ENCODE assay signal across 8 cellular contexts in genomic region chr11:44556735-44557409, GRCh38. TPM values are rescaled to one million over a fixed set of nuclear protein-coding genes. Genes with fewer than 3 reads are reported as not detected.
DNase-seq lines count a peak whose midpoint lies in the region; ATAC-seq and TF ChIP-seq lines count a peak whose summit lies in the region.

No MANE protein-coding gene starts in this region.

- H3K27ac ChIP-seq in heart left ventricle: peak overlapping the region in 1 of 12 donors; percentile 13

- 27 to 34% (median 32%) methylated on average over 10 to 11 of the region's 11 CpGs for WGBS in heart left ventricle, 4 donors

- in situ Hi-C loops in SK-MEL-5 (cut with HindIII; ENCODE audit: low pct_unique_long_range_greater_than_20kb, low sequenced_read_pairs): no loop called here

- peak; percentile 28 for ATAC-seq in HG03175 (IDR thresholded peaks at IDR 0.05; ENCODE audit: unreplicated experiment)
- peak; percentile 65 to 85 (median 78) for ATAC-seq in heart left ventricle

- peak; percentile 72 to 95 (median 82) for TF ChIP-seq CTCF in heart left ventricle (IDR thresholded peaks at IDR 0.05)

- H3K9me3 Mint-ChIP-seq in activated naive CD8-positive, alpha-beta T cell (ENCODE audit: low read depth): no peaks in the 10 kb centered on the region

- TF ChIP-seq POLR2A in heart left ventricle (IDR thresholded peaks at IDR 0.05): no peak

- H3K9me3 ChIP-seq in heart left ventricle: peaks cover 0 to 7% (median 0%) of the 10 kb centered on the region in 12 donors

- no peaks in the 10 kb centered on the region for H3K36me3 ChIP-seq in heart left ventricle

- no peaks in the 10 kb centered on the region for H3K27me3 Mint-ChIP-seq in activated naive CD8-positive, alpha-beta T cell

- H3K4me3 Mint-ChIP-seq in activated naive CD8-positive, alpha-beta T cell: no peak overlapping the region

- intact Hi-C loops in heart left ventricle (cut with DNase I): loop anchor here (1.0 to 5.0 kb wide), 6 partner anchors 59 to 355 kb away; no protein-coding TSS in a partner anchor

- DNase-seq in NCI-H82 (lab: John Stamatoyannopoulos, UW) (peak; percentile 46), NCI-H82 treated with DMSO at 0.1 percent for 48 hours (lab: John Stamatoyannopoulos, UW; ENCODE audit: unreplicated experiment) (no peak), SK-MEL-5 (ENCODE audit: low read depth, low spot score) (peak; percentile 73), heart left ventricle (peak in 4 of 5 donors; percentile 57 to 81 (median 66)), retina (peak; percentile 68), DMS153 (lab: John Stamatoyannopoulos, UW) (no peak)

- peaks cover 28% of the 10 kb centered on the region for H3K4me1 Mint-ChIP-seq in activated naive CD8-positive, alpha-beta T cell (ENCODE audit: low read depth)

- peak overlapping the region; percentile 66 for H3K27ac Mint-ChIP-seq in activated naive CD8-positive, alpha-beta T cell

- H3K36me3 Mint-ChIP-seq in activated naive CD8-positive, alpha-beta T cell: peaks cover under 1% of the 10 kb centered on the region

- no peaks in the 10 kb centered on the region for H3K27me3 ChIP-seq in heart left ventricle

- H3K4me1 ChIP-seq in heart left ventricle: peaks cover 0 to 28% (median 5%) of the 10 kb centered on the region in 12 donors

- H3K4me3 ChIP-seq in heart left ventricle: no peak overlapping the region

RNA-seq across cellular contexts. Expression of gene CD82, which starts 8.6 kb away (rescaled TPM):
- total RNA-seq in SK-MEL-5 (2014; rRNA removed; shearing (Covaris generic)): 9.1 and 9.7 TPM in 2 replicates
- polyA plus RNA-seq in SK-MEL-5 (2015; cell fraction: cytosol; rRNA removed): 24.0 and 24.1 TPM in 2 replicates
- 1.9 and 9.1 TPM in 2 replicates for polyA plus RNA-seq in SK-MEL-5 (2015; cell fraction: nucleus; rRNA removed)
- 10 to 100 TPM; 20.1 to 76.2 (median 37.3) TPM for total RNA-seq in heart left ventricle
- 10 to 100 TPM; 25.2 to 48.6 TPM for polyA plus RNA-seq in heart left ventricle

Comparison
In these comparisons a context has a peak if more than half of its experiments do, and no peak if none do; other contexts are left out.
1. DNase-seq: peak in NCI-H82 (single experiment), SK-MEL-5 (single experiment), heart left ventricle (4 of 5) and retina (single experiment); none in NCI-H82 treated with DMSO at 0.1 percent for 48 hours (single experiment) and DMS153 (single experiment).